Comparison of ENCODE assay signal across 7 cellular contexts in the genomic region with DNA sequence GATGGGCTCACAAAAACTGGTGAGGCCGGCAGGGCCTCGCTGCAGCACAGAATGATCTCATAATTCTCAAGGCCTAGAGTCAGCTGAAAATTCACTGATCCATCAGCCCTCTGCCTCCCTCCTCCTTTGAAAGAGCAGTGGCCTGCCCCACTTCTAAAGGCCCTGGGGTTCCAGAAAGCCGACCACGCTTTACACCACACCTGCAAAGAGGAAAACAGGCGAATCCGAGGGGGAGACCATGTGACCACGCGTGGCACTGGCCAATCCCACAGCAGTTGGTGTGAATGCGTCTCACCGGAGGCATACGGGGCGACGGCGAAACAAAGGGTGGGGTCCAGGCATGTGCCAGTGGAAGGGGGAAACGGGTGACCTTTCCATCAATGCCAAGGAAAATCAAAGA.
A peak's percentile ranks its signal among the peaks of the same experiment; 100 is the strongest.
DNase-seq lines count a peak whose midpoint lies in the region; ATAC-seq, FAIRE-seq and TF ChIP-seq lines count a peak whose summit lies in the region.
"Not testable (repeated sequence)": the region's sequence is repeated elsewhere in the genome, so short reads cannot be mapped to it uniquely, and the experiment has no call there.

No MANE protein-coding gene starts in this region.

- FAIRE-seq in K562 (lab: Jason Lieb, UNC): not testable (repeated sequence)

- not testable (repeated sequence) for TF ChIP-seq POLR2A in K562 (conservative IDR thresholded peaks at IDR 0.05)

- not testable (repeated sequence) for H3K9me1 ChIP-seq in K562 (ENCODE audit: control insufficient read depth, insufficient read depth, low read length)

- H4K20me1 ChIP-seq in K562 (replicated peaks; ENCODE audit: control insufficient read depth, insufficient read depth, low read length): not testable (repeated sequence)

- POLR2A ChIA-PET in K562 (lab: Yijun Ruan, JAX): not testable (repeated sequence)

- H3K27ac ChIP-seq in K562 (ENCODE audit: extremely low read depth, low read depth, low read length): not testable (repeated sequence)

- H3K4me3 ChIP-seq in LNCaP clone FGC (ENCODE audit: low read depth, low read length): peak overlapping the region; percentile 46
- H3K4me3 ChIP-seq in K562: peak overlapping the region; percentile 29; the same call in 1 of the 2 replicates
- peak overlapping the region; percentile 34 for H3K4me3 ChIP-seq in fibroblast of villous mesenchyme (ENCODE audit: low read depth, low read length)
- H3K4me3 ChIP-seq in skeletal muscle cell (ENCODE audit: low read depth, low read length): peak overlapping the region; percentile 38

- WGBS in K562 (ENCODE audit: insufficient coverage, low coverage, missing lambda C conversion rate): 0% methylated on average over 2 of the region's 15 CpGs

- H3K4me2 ChIP-seq in K562 (ENCODE audit: insufficient read depth, low read length): not testable (repeated sequence)

- intact Hi-C loops in K562 (cut with micrococcal nuclease): not testable (repeated sequence)

- not testable (repeated sequence) for H3K9ac ChIP-seq in K562 (ENCODE audit: insufficient read depth in 1 of 2, low read depth in 2 of 2, low read length in 2 of 2)

- H3K9me3 ChIP-seq in K562 (replicated peaks; ENCODE audit: control insufficient read depth, insufficient read depth, low read depth, low read length): not testable (repeated sequence)

- not testable (repeated sequence) for TF ChIP-seq RAD21 in K562 (CRISPR knock-in tag; conservative IDR thresholded peaks at IDR 0.05 in 1 of 2, IDR thresholded peaks at IDR 0.05 in 1 of 2)

- not testable (repeated sequence) for TF ChIP-seq CTCF in LNCaP clone FGC (IDR thresholded peaks at IDR 0.05; ENCODE audit: control insufficient read depth, extremely low read depth, insufficient read depth); K562 (IDR thresholded peaks at IDR 0.05 in 2 of 3, conservative IDR thresholded peaks at IDR 0.05 in 1 of 3; ENCODE audit: insufficient read depth in 2 of 3, low read depth in 1 of 3, low read length in 3 of 3); fibroblast of villous mesenchyme (IDR thresholded peaks at IDR 0.05; ENCODE audit: insufficient read depth, low read depth, low read length)

- H3K36me3 ChIP-seq in K562 (ENCODE audit: control insufficient read depth, insufficient read depth, low read length): not testable (repeated sequence)

- CTCF ChIA-PET in K562 (lab: Yijun Ruan, JAX; ENCODE audit: low intra/inter-chr PET ratio): not testable (repeated sequence)

- not testable (repeated sequence) for H3K79me2 ChIP-seq in K562 (ENCODE audit: control insufficient read depth, insufficient read depth, low read length)

- not testable (repeated sequence) for H3K4me1 ChIP-seq in K562 (replicated peaks in 1 of 2; ENCODE audit: control insufficient read depth in 2 of 2, insufficient read depth in 2 of 2, low read length in 2 of 2)

- in situ Hi-C loops in K562 (cut with MboI): not testable (repeated sequence)

- ATAC-seq in GM18517 (IDR thresholded peaks at IDR 0.05; ENCODE audit: unreplicated experiment): peak; percentile 46
- not testable (repeated sequence) for ATAC-seq in K562

- BruUV-seq in K562 (replicated peaks; lab: Mats Ljungman, UMichigan): not testable (repeated sequence)

- H2AFZ ChIP-seq in K562 (ENCODE audit: low read depth, low read length): not testable (repeated sequence)

- H3K27me3 ChIP-seq in K562 (ENCODE audit: control insufficient read depth in 2 of 2, insufficient read depth in 2 of 2, low read length in 2 of 2): not testable (repeated sequence)

- DNase-seq in LNCaP clone FGC (ENCODE audit: low read depth); K562 (ENCODE audit: extremely low read depth in 1 of 4, low spot score in 3 of 4); fibroblast of villous mesenchyme (ENCODE audit: low read depth); skeletal muscle cell (ENCODE audit: low read depth): not testable (repeated sequence)
- peak; percentile 67 for DNase-seq in activated CD8-positive, alpha-beta memory T cell treated with anti-CD3 and anti-CD28 coated beads for 24 hours
- DNase-seq in mesenteric fat pad (ENCODE audit: low spot score): peak; percentile 64

- TF ChIP-seq EP300 in K562 (IDR thresholded peaks at IDR 0.05; ENCODE audit: low read length): not testable (repeated sequence)

TF ChIP-seq in K562, 482 proteins besides CTCF, POLR2A, EP300 and RAD21:
- 0 out of 2 replicates have a peak, but pooled peaks have one; percentile 33 for TF ChIP-seq RBFOX2 (IDR thresholded peaks at IDR 0.05; ENCODE audit: low read depth, low read length)
